In genomic region chr12:27179399-27180214, GRCh38 we compare ENCODE assay signal across 7 cellular contexts.
DNase-seq lines count a peak whose midpoint lies in the region; ATAC-seq and TF ChIP-seq lines count a peak whose summit lies in the region.

No MANE protein-coding gene starts in this region.

- H3K27ac Mint-ChIP-seq in T-helper 17 cell: no peak overlapping the region

- no peaks in the 10 kb centered on the region for H3K36me3 Mint-ChIP-seq in T-helper 17 cell (ENCODE audit: low read depth)

- H3K4me3 ChIP-seq in GM12865 (ENCODE audit: low read depth, low read length) (peak overlapping the region; percentile 50), rectal smooth muscle tissue (ENCODE audit: low read length) (no peak overlapping the region), Peyer's patch (no peak overlapping the region)

- H3K27ac ChIP-seq in rectal smooth muscle tissue (ENCODE audit: low read depth, low read length) (peak overlapping the region; percentile 95), Peyer's patch (peak overlapping the region in 1 of 4 donors; percentile 64)

- no peak for TF ChIP-seq POLR2A in Peyer's patch (IDR thresholded peaks at IDR 0.05)

- peaks cover 17% of the 10 kb centered on the region for H3K27me3 Mint-ChIP-seq in T-helper 17 cell

- peaks cover 10% of the 10 kb centered on the region for H3K4me1 Mint-ChIP-seq in T-helper 17 cell

- peak; percentile 94 for ATAC-seq in GM21423 (IDR thresholded peaks at IDR 0.05; ENCODE audit: unreplicated experiment)
- peak; percentile 88 for ATAC-seq in HG03571 (IDR thresholded peaks at IDR 0.05; ENCODE audit: unreplicated experiment)
- peak; percentile 61 for ATAC-seq in T-helper 17 cell

- H3K4me1 ChIP-seq in rectal smooth muscle tissue (ENCODE audit: control insufficient read depth, insufficient read depth, low read length) (peaks cover 27% of the 10 kb centered on the region), Peyer's patch (peaks cover 0 to 4% (median 0%) of the 10 kb centered on the region in 4 donors)

- no peak overlapping the region for H3K4me3 Mint-ChIP-seq in T-helper 17 cell

- H3K9me3 ChIP-seq in T-helper 17 cell (ENCODE audit: control insufficient read depth, low read length, poor library complexity, severe bottlenecking) (no peaks in the 10 kb centered on the region), Peyer's patch (no peaks in the 10 kb centered on the region)

- H3K27me3 ChIP-seq in rectal smooth muscle tissue (ENCODE audit: control insufficient read depth, insufficient read depth, low read length) (no peaks in the 10 kb centered on the region), Peyer's patch (no peaks in the 10 kb centered on the region)

- H3K9ac ChIP-seq in rectal smooth muscle tissue (ENCODE audit: low read length): no peak overlapping the region

- H3K36me3 ChIP-seq in rectal smooth muscle tissue (ENCODE audit: control insufficient read depth, insufficient read depth, low read length) (no peaks in the 10 kb centered on the region), Peyer's patch (no peaks in the 10 kb centered on the region)

- TF ChIP-seq CTCF in GM12865 (IDR thresholded peaks at IDR 0.05; ENCODE audit: insufficient read depth, low read depth, low read length, missing control alignments) (no peak), Peyer's patch (IDR thresholded peaks at IDR 0.05) (no peak)

- peak; percentile 92 for DNase-seq in GM12865 (ENCODE audit: low read depth)
- no peak for DNase-seq in T-helper 17 cell
- DNase-seq in fibroblast of gingiva (ENCODE audit: low read depth): peak; percentile 62
- DNase-seq in Peyer's patch: no peak

Comparison
In these comparisons a context has a peak if more than half of its experiments do, and no peak if none do; other contexts are left out.
1. DNase-seq: peak in GM12865 (single experiment) and fibroblast of gingiva (single experiment); none in T-helper 17 cell (0 of 3) and Peyer's patch (0 of 3).
2. Peak in every context shown above with its lines, with median percentiles within 50 percentile points of each other: ATAC-seq.